ENCODE assay signal across 8 cellular contexts in the genomic region with DNA sequence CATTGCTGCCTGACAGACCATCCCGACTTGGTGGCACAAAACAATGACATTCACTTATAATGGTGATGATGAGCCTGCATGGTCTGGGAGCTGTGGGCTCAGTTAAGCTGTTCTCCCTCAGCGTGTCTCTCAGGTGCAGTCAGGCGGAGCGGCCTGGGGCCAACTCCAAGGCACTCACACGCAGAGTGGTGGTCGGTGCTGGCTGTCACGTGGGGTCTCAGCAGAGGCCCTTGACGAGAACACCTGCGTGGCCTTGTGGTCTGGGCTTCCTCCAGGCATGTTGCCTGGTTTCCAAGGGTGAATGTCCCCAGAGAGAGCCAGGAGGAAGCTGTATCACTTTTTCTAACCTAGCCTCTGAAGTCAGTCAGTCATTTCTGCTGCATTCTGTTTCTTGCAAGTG. TPM values are rescaled to one million over a fixed set of nuclear protein-coding genes. Genes with fewer than 3 reads are reported as not detected.
DNase-seq lines count a peak whose midpoint lies in the region; ATAC-seq and TF ChIP-seq lines count a peak whose summit lies in the region.

No MANE protein-coding gene starts in this region.

- H3K4me1 ChIP-seq in fibroblast of lung (ENCODE audit: control insufficient read depth, extremely low read depth, insufficient read depth, low read length), result no peaks in the 10 kb centered on the region

- no peaks in the 10 kb centered on the region for H3K9me3 ChIP-seq in fibroblast of lung (ENCODE audit: control insufficient read depth, insufficient read depth, low read depth, low read length)

- H3K79me2 ChIP-seq in fibroblast of lung (ENCODE audit: control insufficient read depth, insufficient read depth, low read length), result no peaks in the 10 kb centered on the region

- no peak for TF ChIP-seq CTCF in fibroblast of lung (conservative IDR thresholded peaks at IDR 0.05 in 1 of 2, IDR thresholded peaks at IDR 0.05 in 1 of 2; ENCODE audit: low read depth in 1 of 2, low read length in 2 of 2)

- no peak overlapping the region for H3K9ac ChIP-seq in fibroblast of lung (ENCODE audit: insufficient read depth, low read length)

- DNase-seq in GDM1 (lab: John Stamatoyannopoulos, UW) (peak; percentile 14), fibroblast of lung (ENCODE audit: low read depth in 2 of 2) (no peak), iPS-NIHi7 (ENCODE audit: extremely low spot score) (no peak), activated gamma-delta T cell (lab: John Stamatoyannopoulos, UW) (no peak), dermis blood vessel endothelial cell (no peak)
- DNase-seq in activated effector memory CD4-positive, alpha-beta T cell treated with Interleukin-2 at 50 U/mL for 16 hours, result no peak

- H3K4me2 ChIP-seq in fibroblast of lung (ENCODE audit: extremely low read depth, insufficient read depth, low read length), result no peak overlapping the region

- no peaks in the 10 kb centered on the region for H4K20me1 ChIP-seq in fibroblast of lung (ENCODE audit: control insufficient read depth, extremely low read depth, insufficient read depth, low read length)

- no peak overlapping the region for H2AFZ ChIP-seq in fibroblast of lung (ENCODE audit: low read length)

- peaks cover 18% of the 10 kb centered on the region for H3K36me3 ChIP-seq in fibroblast of lung (ENCODE audit: control insufficient read depth, insufficient read depth, low read length)

- ATAC-seq in GM21367 (IDR thresholded peaks at IDR 0.05; ENCODE audit: unreplicated experiment), result peak; percentile 74
- peak; percentile 59 for ATAC-seq in HG03439 (IDR thresholded peaks at IDR 0.05; ENCODE audit: unreplicated experiment)

- H3K27ac ChIP-seq in fibroblast of lung (ENCODE audit: insufficient read depth, low read length), result peak overlapping the region; percentile 15

- no peak overlapping the region for H3K4me3 ChIP-seq in fibroblast of lung (replicated peaks in 1 of 4; ENCODE audit: control extremely low read depth in 1 of 4, insufficient read depth in 1 of 4, low read depth in 3 of 4, low read length in 4 of 4)

- no peaks in the 10 kb centered on the region for H3K27me3 ChIP-seq in fibroblast of lung (ENCODE audit: control insufficient read depth, insufficient read depth, low read length)

RNA-seq across cellular contexts. Expression of a gene that starts 29.8 kb away (rescaled TPM):
- total RNA-seq in fibroblast of lung (60.4 and 153 TPM in 2 replicates), dermis blood vessel endothelial cell (9.7 and 19.9 TPM in 2 replicates)
- 68.4 and 114 TPM in 2 replicates for polyA plus RNA-seq in fibroblast of lung
- 43.9 and 84.4 TPM in 2 replicates for polyA plus RNA-seq in fibroblast of lung (2012)
- polyA minus RNA-seq in fibroblast of lung (ENCODE audit: low replicate concordance), result 120 and 131 TPM in 2 replicates
